ENCODE assay signal across 20 cellular contexts in genomic region chr2:128169094-128169493, GRCh38.
DNase-seq lines count a peak whose midpoint lies in the region; ATAC-seq and TF ChIP-seq lines count a peak whose summit lies in the region.
"Had no signal": no experiment of that assay in that cellular context is flagged by ENCODE, and none has a peak within 500 bp of the region (broad histone marks: within the 10 kb centered on the region; RNA-seq: fewer than 3 reads in every experiment).

No MANE protein-coding gene starts in this region.

- peak overlapping the region; percentile 8 for H3K27ac Mint-ChIP-seq in CD4-positive, alpha-beta T cell
- H3K27ac Mint-ChIP-seq: IgD-negative memory B cell had no signal

- peaks cover 93% of the 10 kb centered on the region for H3K36me3 Mint-ChIP-seq in CD4-positive, alpha-beta T cell (ENCODE audit: low read depth)

- ATAC-seq in CD4-positive, alpha-beta T cell (ENCODE audit: poor library complexity) = no peak
- ATAC-seq: Panc1 had no signal

- H3K4me1 Mint-ChIP-seq in CD4-positive, alpha-beta T cell (ENCODE audit: low read depth) = peaks cover 22% of the 10 kb centered on the region
- H3K4me1 Mint-ChIP-seq: IgD-negative memory B cell had no signal

- H3K4me1 ChIP-seq in hepatocyte (ENCODE audit: insufficient read depth) = peaks cover 15% of the 10 kb centered on the region
- peaks cover 0 to 47% (median 3%) of the 10 kb centered on the region in 6 donors for H3K4me1 ChIP-seq in spleen
- H3K4me1 ChIP-seq in esophagus muscularis mucosa = no peaks in the 10 kb centered on the region
- H3K4me1 ChIP-seq: SJCRH30 had no signal

- H3K9me2 ChIP-seq in hepatocyte (replicated peaks; ENCODE audit: insufficient read depth) = no peaks in the 10 kb centered on the region

- no peak overlapping the region for H2AFZ ChIP-seq in hepatocyte

- H3K4me3 ChIP-seq in HL-60 (replicated peaks; ENCODE audit: insufficient read depth, low read length) = no peak overlapping the region
- H3K4me3 ChIP-seq in hepatocyte = no peak overlapping the region
- peak overlapping the region in 1 of 8 donors; percentile 47 for H3K4me3 ChIP-seq in spleen
- no peak overlapping the region for H3K4me3 ChIP-seq in esophagus muscularis mucosa
- H3K4me3 ChIP-seq: MG63, SJCRH30 had no signal

- POLR2A ChIA-PET in CD4-positive, alpha-beta T cell (lab: Charles Lee) = no interaction called here

- H3K27me3 Mint-ChIP-seq in CD4-positive, alpha-beta T cell = no peaks in the 10 kb centered on the region
- H3K27me3 Mint-ChIP-seq: IgD-negative memory B cell had no signal

- H3K4me2 ChIP-seq in hepatocyte = no peak overlapping the region

- H3K79me2 ChIP-seq in hepatocyte = no peaks in the 10 kb centered on the region

- H3K9me3 Mint-ChIP-seq in CD4-positive, alpha-beta T cell = no peaks in the 10 kb centered on the region
- H3K9me3 Mint-ChIP-seq: IgD-negative memory B cell had no signal

- 95% methylated on average over 4 of the region's 4 CpGs for WGBS in hepatocyte (ENCODE audit: low lambda C conversion rate, missing lambda C conversion rate)
- WGBS in spleen, 5 donors = 77 to 87% (median 81%) methylated on average over 4 of the region's 4 CpGs
- 94% methylated on average over 4 of the region's 4 CpGs for WGBS in esophagus muscularis mucosa

- no peaks in the 10 kb centered on the region for H3K27me3 ChIP-seq in CD4-positive, alpha-beta T cell (ENCODE audit: control insufficient read depth, insufficient read depth, low read length)
- H3K27me3 ChIP-seq in HL-60 (ENCODE audit: insufficient read depth, poor library complexity, severe bottlenecking) (no peaks in the 10 kb centered on the region), hepatocyte (no peaks in the 10 kb centered on the region), spleen (replicated peaks in 1 of 7) (no peaks in the 10 kb centered on the region), esophagus muscularis mucosa (no peaks in the 10 kb centered on the region)
- H3K27me3 ChIP-seq: MG63, SJCRH30 had no signal

- intact Hi-C loops in CD4-positive, alpha-beta T cell (cut with DNase I, micrococcal nuclease) = no loop called here
- intact Hi-C loops in spleen (cut with DNase I; ENCODE audit: low total_unique reads) = no loop called here
- intact Hi-C loops in esophagus muscularis mucosa (cut with DNase I) = no loop called here

- H3K9me3 ChIP-seq in CD4-positive, alpha-beta T cell (ENCODE audit: control insufficient read depth, low read length) = no peaks in the 10 kb centered on the region
- H3K9me3 ChIP-seq in hepatocyte (ENCODE audit: low read depth) (no peaks in the 10 kb centered on the region), spleen (no peaks in the 10 kb centered on the region), esophagus muscularis mucosa (no peaks in the 10 kb centered on the region)
- H3K9me3 ChIP-seq: Caco-2, MG63, SJCRH30 had no signal

- no peak for TF ChIP-seq EP300 in esophagus muscularis mucosa (IDR thresholded peaks at IDR 0.05)

- H3K36me3 ChIP-seq in hepatocyte (replicated peaks; ENCODE audit: insufficient read depth, low read depth) (no peaks in the 10 kb centered on the region), spleen (peaks cover 0 to 100% (median 75%) of the 10 kb centered on the region in 6 donors), esophagus muscularis mucosa (peaks cover 53 to 94% (median 79%) of the 10 kb centered on the region in 4 donors)

- H4K20me1 ChIP-seq in hepatocyte (ENCODE audit: insufficient read depth, poor library complexity, severe bottlenecking) = no peaks in the 10 kb centered on the region

- CTCF ChIA-PET in CD4-positive, alpha-beta T cell (lab: Charles Lee) = no interaction called here

- DNase-seq in CD4-positive, alpha-beta T cell = no peak
- DNase-seq in HL-60 (ENCODE audit: low read depth in 1 of 2, low spot score in 1 of 2) (no peak), hepatocyte (ENCODE audit: low spot score) (no peak), spleen (no peak), AG08395 (ENCODE audit: low spot score) (no peak), germinal center (ENCODE audit: low spot score) (no peak), esophagus muscularis mucosa (ENCODE audit: extremely low spot score) (no peak)
- DNase-seq: ACHN, Caco-2, GDM1, H7, MG63, NCI-H1048, NCI-H146, NCI-H2171 treated with DMSO at 0.1 percent for 48 hours, NCI-H446, NCI-H69, SJCRH30 had no signal

- TF ChIP-seq POLR2A in spleen (IDR thresholded peaks at IDR 0.05) = no peak
- no peak for TF ChIP-seq POLR2A in esophagus muscularis mucosa (IDR thresholded peaks at IDR 0.05; ENCODE audit: low read depth)

- TF ChIP-seq CTCF in CD4-positive, alpha-beta T cell (IDR thresholded peaks at IDR 0.05) = no peak
- TF ChIP-seq CTCF in HL-60 (IDR thresholded peaks at IDR 0.05; ENCODE audit: insufficient read depth, low read length) = no peak
- no peak for TF ChIP-seq CTCF in hepatocyte (IDR thresholded peaks at IDR 0.05; ENCODE audit: poor library complexity)
- TF ChIP-seq CTCF in spleen (IDR thresholded peaks at IDR 0.05 in 8 of 11, conservative IDR thresholded peaks at IDR 0.05 in 3 of 11) = no peak
- no peak for TF ChIP-seq CTCF in esophagus muscularis mucosa (IDR thresholded peaks at IDR 0.05)

- H3K27ac ChIP-seq in CD4-positive, alpha-beta T cell (ENCODE audit: low read depth, low read length) = no peak overlapping the region
- H3K27ac ChIP-seq in HL-60 (replicated peaks) = peak overlapping the region; percentile 79
- H3K27ac ChIP-seq in hepatocyte = peak overlapping the region; percentile 54
- peak overlapping the region; percentile 23 to 93 (median 82) for H3K27ac ChIP-seq in spleen
- no peak overlapping the region for H3K27ac ChIP-seq in esophagus muscularis mucosa (replicated peaks in 1 of 4)
- H3K27ac ChIP-seq: SJCRH30 had no signal

- H3K4me3 Mint-ChIP-seq in CD4-positive, alpha-beta T cell = no peak overlapping the region
- H3K4me3 Mint-ChIP-seq: IgD-negative memory B cell had no signal

Comparison
In these comparisons a context has a peak if more than half of its experiments do, and no peak if none do; other contexts are left out.
1. H3K27ac ChIP-seq: peak in HL-60 (single experiment), hepatocyte (single experiment) and spleen (8 of 8); none in CD4-positive, alpha-beta T cell (single experiment) and esophagus muscularis mucosa (0 of 4).